Comparison of ENCODE assay signal across 8 cellular contexts in the genomic region with DNA sequence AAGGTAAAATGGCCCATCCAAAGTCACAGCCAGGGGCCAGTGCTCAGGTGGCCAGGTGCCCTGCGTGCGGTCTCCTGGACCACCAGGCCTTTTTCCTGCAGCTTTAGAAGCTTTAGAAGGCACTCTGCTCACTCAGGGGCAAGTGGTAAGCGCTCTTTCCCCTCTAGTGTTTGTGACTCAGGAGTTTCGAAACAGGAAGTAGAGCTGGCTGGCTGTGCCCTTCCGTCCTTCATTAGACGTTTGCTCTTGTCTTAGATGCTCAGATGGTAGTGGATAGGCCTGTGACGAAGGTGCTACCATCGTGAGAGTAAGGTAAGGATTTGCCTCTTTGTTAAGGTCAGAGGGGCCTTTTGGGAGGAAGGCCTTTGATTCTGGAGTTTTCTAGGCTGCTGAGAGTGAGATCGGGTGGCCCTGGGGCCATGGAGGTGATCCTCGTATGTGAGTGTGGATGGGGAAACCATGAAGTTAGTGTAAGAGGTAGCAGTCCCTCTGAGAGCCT. TPM values are rescaled to one million over a fixed set of nuclear protein-coding genes. Genes with fewer than 3 reads are reported as not detected.
A peak's percentile ranks its signal among the peaks of the same experiment; 100 is the strongest.
DNase-seq lines count a peak whose midpoint lies in the region; ATAC-seq lines count a peak whose summit lies in the region.

A gene (plus strand): TSS at position 235 of the 499 bp plus-strand sequence. CDS start 5,951 bp downstream, outside the sequence.

- POLR2A ChIA-PET in T-cell (lab: Charles Lee), result interaction anchor here (0.5 to 5.1 kb wide), 7 partner anchors 13 to 520 kb away, joined by 3 to 32 read pairs (median 5); a partner anchor contains a TSS

- no peaks in the 10 kb centered on the region for H3K9me3 Mint-ChIP-seq in T-cell

- H3K27ac ChIP-seq in layer of hippocampus (ENCODE audit: low read depth, low read length), result peak within 1 kb of the TSS; percentile 0

- in situ Hi-C loops in Caki2 (cut with HindIII; ENCODE audit: low pct_unique_long_range_greater_than_20kb, low sequenced_read_pairs), result no loop called here

- peak within 1 kb of the TSS; percentile 93 for H3K4me3 ChIP-seq in adipocyte (ENCODE audit: low read length)

- H3K4me3 Mint-ChIP-seq in T-cell, result peak within 1 kb of the TSS; percentile 92 to 100 (median 97)

- peaks cover 24% of the 10 kb centered on the region for H3K36me3 Mint-ChIP-seq in T-cell

- no peaks in the 10 kb centered on the region for H3K36me3 ChIP-seq in adipocyte (ENCODE audit: control insufficient read depth, insufficient read depth, low read length, severe bottlenecking)

- peaks cover 73 to 88% (median 76%) of the 10 kb centered on the region in 3 donors for H3K4me1 Mint-ChIP-seq in T-cell

- peak; percentile 26 for DNase-seq in Caki2 (ENCODE audit: low read depth)
- peak; percentile 41 to 75 (median 63) for DNase-seq in T-cell
- DNase-seq in adipocyte (ENCODE audit: low read depth), result no peak
- DNase-seq in stimulated activated CD8-positive, alpha-beta memory T cell treated with anti-CD3 and anti-CD28 coated beads, Interleukin-12 subunit alpha, Interleukin-12 subunit beta, amount 100 ng/mL, for 4 hours (ENCODE audit: low read depth), result peak; percentile 37
- no peak for DNase-seq in NCI-H1436 (lab: John Stamatoyannopoulos, UW)

- H3K9me3 ChIP-seq in adipocyte (ENCODE audit: control insufficient read depth, low read length), result no peaks in the 10 kb centered on the region

- CTCF ChIA-PET in T-cell (lab: Charles Lee), result interaction anchor here (0.6 to 7.2 kb wide), 12 partner anchors 9 to 191 kb away, joined by 3 to 89 read pairs (median 5); no protein-coding TSS in a partner anchor

- ATAC-seq in HG03135 (IDR thresholded peaks at IDR 0.05; ENCODE audit: unreplicated experiment) (peak; percentile 22), T-cell (replicated peaks in 1 of 4) (peak; percentile 15 to 45 (median 36)), GM21717 (IDR thresholded peaks at IDR 0.05; ENCODE audit: unreplicated experiment) (no peak)

- H3K27ac Mint-ChIP-seq in T-cell, result peak within 1 kb of the TSS; percentile 99

- no peaks in the 10 kb centered on the region for H3K27me3 Mint-ChIP-seq in T-cell

- H3K9ac ChIP-seq in adipocyte (ENCODE audit: low read length), result peak within 1 kb of the TSS; percentile 94

- H3K27me3 ChIP-seq in adipocyte (replicated peaks; ENCODE audit: control insufficient read depth, insufficient read depth, low read length) (no peaks in the 10 kb centered on the region), layer of hippocampus (ENCODE audit: control insufficient read depth, insufficient read depth, low read length) (no peaks in the 10 kb centered on the region)

- H3K4me1 ChIP-seq in adipocyte (ENCODE audit: control insufficient read depth, insufficient read depth, low read length), result peaks cover 32% of the 10 kb centered on the region

RNA-seq across cellular contexts. Expression of the gene that starts here (rescaled TPM):
- 52.0 and 58.7 TPM in 2 replicates for total RNA-seq in Caki2 (2014; rRNA removed; shearing (Covaris generic); ENCODE audit: low replicate concordance)
- total RNA-seq in T-cell, result 100 to 1,000 TPM; 116 to 306 (median 255) TPM

Comparison
In these comparisons a context has a peak if more than half of its experiments do, and no peak if none do; other contexts are left out.
1. DNase-seq: peak in Caki2 (single experiment), T-cell (34 of 34) and stimulated activated CD8-positive, alpha-beta memory T cell treated with anti-CD3 and anti-CD28 coated beads, Interleukin-12 subunit alpha, Interleukin-12 subunit beta, amount 100 ng/mL, for 4 hours (single experiment); none in adipocyte (single experiment) and NCI-H1436 (single experiment).